ENCODE assay signal across 14 cellular contexts in the genomic region with DNA sequence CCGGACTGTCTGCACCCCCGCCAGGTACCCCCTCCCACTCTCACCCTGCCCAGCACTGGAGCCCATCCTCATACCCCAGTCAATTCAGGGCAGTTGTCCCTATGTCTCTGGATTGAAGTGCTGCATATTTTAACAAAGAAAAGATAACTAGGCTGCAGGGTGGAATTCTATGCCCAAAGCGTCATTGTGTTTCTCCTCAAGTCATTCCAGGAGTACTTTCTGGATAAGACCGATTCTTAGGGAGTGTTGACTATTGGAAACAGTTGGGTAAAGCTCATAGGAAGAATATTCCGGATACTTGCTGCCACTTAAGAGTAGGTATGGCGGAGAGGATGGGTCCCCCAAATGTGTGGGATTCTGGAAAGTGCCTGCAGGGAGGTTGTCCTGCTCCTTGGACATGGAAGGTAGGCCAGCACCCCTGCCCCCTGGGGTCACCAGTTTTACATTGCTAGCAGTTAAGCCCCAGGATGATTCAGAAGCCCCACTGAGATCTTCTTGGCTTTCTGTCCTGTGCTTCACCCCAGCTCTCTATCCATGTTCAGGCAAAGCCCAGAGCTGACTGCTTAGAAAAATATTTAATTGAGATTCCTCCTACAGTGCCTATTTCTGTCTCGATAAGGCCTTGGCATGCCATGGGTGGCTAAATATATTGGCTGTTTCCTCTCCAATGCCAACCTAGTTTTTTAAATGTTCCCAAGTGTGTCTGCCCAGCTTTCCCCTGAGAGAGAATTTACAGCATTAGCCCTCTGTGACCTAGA. TPM values are rescaled to one million over a fixed set of nuclear protein-coding genes. Genes with fewer than 3 reads are reported as not detected.
A peak's percentile ranks its signal among the peaks of the same experiment; 100 is the strongest.
DNase-seq lines count a peak whose midpoint lies in the region; ATAC-seq and TF ChIP-seq lines count a peak whose summit lies in the region.
"Had no signal": no experiment of that assay in that cellular context is flagged by ENCODE, and none has a peak within 500 bp of the region (broad histone marks: within the 10 kb centered on the region; RNA-seq: fewer than 3 reads in every experiment).

No MANE protein-coding gene starts in this region.

- DNase-seq in HFFc6 (peak; percentile 57), brain microvascular endothelial cell (peak; percentile 67), Right ventricle myocardium superior (no peak), NCI-H1105 treated with DMSO at 0.1 percent for 48 hours (lab: John Stamatoyannopoulos, UW) (no peak)
- DNase-seq in CD8-positive, alpha-beta memory T cell: no peak
- DNase-seq: activated B cell treated with CpG ODN at 0.5 μM for 24 hours; activated CD8-positive, alpha-beta memory T cell treated with anti-CD3 and anti-CD28 coated beads, Interleukin-2, amount 10 ng/mL, durations not matched to agents 7 days and 5 days; activated naive CD4-positive, alpha-beta T cell treated with anti-CD3 and anti-CD28 coated beads for 36 hours; colonic mucosa; upper lobe of left lung had no signal

- peak; percentile 85 for ATAC-seq in Right ventricle myocardium superior (ENCODE audit: poor library complexity)
- ATAC-seq in HG02610 (IDR thresholded peaks at IDR 0.05; ENCODE audit: unreplicated experiment): no peak
- ATAC-seq in GM18519 (IDR thresholded peaks at IDR 0.05; ENCODE audit: low FRiP score, unreplicated experiment): no peak
- ATAC-seq: activated CD8-positive, alpha-beta memory T cell treated with anti-CD3 and anti-CD28 coated beads, Interleukin-2, amount 10 ng/mL, durations not matched to agents 7 days and 5 days had no signal

- H3K4me1 Mint-ChIP-seq in HFFc6 (ENCODE audit: low read depth): peaks cover 51% of the 10 kb centered on the region
- no peaks in the 10 kb centered on the region for H3K4me1 Mint-ChIP-seq in CD8-positive, alpha-beta memory T cell
- H3K4me1 Mint-ChIP-seq: activated B cell treated with CpG ODN at 0.5 μM for 24 hours; activated CD8-positive, alpha-beta memory T cell treated with anti-CD3 and anti-CD28 coated beads, Interleukin-2, amount 10 ng/mL, durations not matched to agents 7 days and 5 days had no signal

- TF ChIP-seq CTCF in HFFc6 (IDR thresholded peaks at IDR 0.05) (no peak), brain microvascular endothelial cell (IDR thresholded peaks at IDR 0.05; ENCODE audit: low read depth, low read length, missing control alignments) (no peak)

- H3K9ac ChIP-seq in skeletal muscle satellite cell (ENCODE audit: low read depth, low read length): peak overlapping the region; percentile 50
- H3K9ac ChIP-seq: BLaER1 treated with 17β-estradiol and CSF1 and Interleukin-3, amounts not matched to agents 10 nM and 100 nM had no signal

- peaks cover 6% of the 10 kb centered on the region for H3K27me3 Mint-ChIP-seq in HFFc6 (ENCODE audit: insufficient read depth)
- H3K27me3 Mint-ChIP-seq in CD8-positive, alpha-beta memory T cell: peaks cover 2 to 8% of the 10 kb centered on the region in 2 donors

- CTCF ChIA-PET in CD8-positive, alpha-beta memory T cell (lab: Charles Lee): no interaction called here

- H3K27ac Mint-ChIP-seq in HFFc6: peak overlapping the region; percentile 71
- no peak overlapping the region for H3K27ac Mint-ChIP-seq in CD8-positive, alpha-beta memory T cell
- H3K27ac Mint-ChIP-seq: activated B cell treated with CpG ODN at 0.5 μM for 24 hours; activated CD8-positive, alpha-beta memory T cell treated with anti-CD3 and anti-CD28 coated beads, Interleukin-2, amount 10 ng/mL, durations not matched to agents 7 days and 5 days; activated naive CD4-positive, alpha-beta T cell treated with anti-CD3 and anti-CD28 coated beads for 36 hours had no signal

- H3K4me1 ChIP-seq in skeletal muscle satellite cell (ENCODE audit: control insufficient read depth, insufficient read depth, low read length): peaks cover 47% of the 10 kb centered on the region
- no peaks in the 10 kb centered on the region for H3K4me1 ChIP-seq in CD8-positive, alpha-beta memory T cell (ENCODE audit: insufficient read depth, low read length)
- H3K4me1 ChIP-seq: colonic mucosa had no signal

- H3K9me3 ChIP-seq in skeletal muscle satellite cell (replicated peaks; ENCODE audit: low read length): no peaks in the 10 kb centered on the region
- no peaks in the 10 kb centered on the region for H3K9me3 ChIP-seq in CD8-positive, alpha-beta memory T cell (ENCODE audit: low read length)
- H3K9me3 ChIP-seq: BLaER1 treated with 17β-estradiol and CSF1 and Interleukin-3, amounts not matched to agents 10 nM and 100 nM; colonic mucosa; upper lobe of left lung had no signal

- H3K9me3 Mint-ChIP-seq in HFFc6: no peaks in the 10 kb centered on the region
- H3K9me3 Mint-ChIP-seq in CD8-positive, alpha-beta memory T cell: no peaks in the 10 kb centered on the region
- H3K9me3 Mint-ChIP-seq: activated B cell treated with CpG ODN at 0.5 μM for 24 hours; activated naive CD4-positive, alpha-beta T cell treated with anti-CD3 and anti-CD28 coated beads for 36 hours had no signal

- H3K27me3 ChIP-seq in brain microvascular endothelial cell (replicated peaks) (no peaks in the 10 kb centered on the region), skeletal muscle satellite cell (ENCODE audit: control insufficient read depth, insufficient read depth, low read length) (no peaks in the 10 kb centered on the region)
- peaks cover 3% of the 10 kb centered on the region for H3K27me3 ChIP-seq in CD8-positive, alpha-beta memory T cell (ENCODE audit: insufficient read depth, low read length, poor library complexity, severe bottlenecking)
- H3K27me3 ChIP-seq: colonic mucosa, upper lobe of left lung had no signal

- in situ Hi-C loops in brain microvascular endothelial cell (cut with HindIII; ENCODE audit: low pct_ligation_motif_present, low sequenced_read_pairs): no loop called here

- peak overlapping the region; percentile 45; the same call in 1 of the 2 replicates for H3K4me3 Mint-ChIP-seq in HFFc6
- no peak overlapping the region for H3K4me3 Mint-ChIP-seq in CD8-positive, alpha-beta memory T cell
- H3K4me3 Mint-ChIP-seq: activated B cell treated with CpG ODN at 0.5 μM for 24 hours; activated CD8-positive, alpha-beta memory T cell treated with anti-CD3 and anti-CD28 coated beads, Interleukin-2, amount 10 ng/mL, durations not matched to agents 7 days and 5 days; activated naive CD4-positive, alpha-beta T cell treated with anti-CD3 and anti-CD28 coated beads for 36 hours had no signal

- H3K4me3 ChIP-seq in brain microvascular endothelial cell (ENCODE audit: low read depth, low read length) (no peak overlapping the region), skeletal muscle satellite cell (ENCODE audit: low read length) (no peak overlapping the region)
- H3K4me3 ChIP-seq in CD8-positive, alpha-beta memory T cell (ENCODE audit: low read length): no peak overlapping the region
- H3K4me3 ChIP-seq: BLaER1 treated with 17β-estradiol and CSF1 and Interleukin-3, amounts not matched to agents 10 nM and 100 nM; colonic mucosa; upper lobe of left lung had no signal

- H3K4me2 ChIP-seq in skeletal muscle satellite cell (ENCODE audit: low read length): peak overlapping the region; percentile 31

- peaks cover 8% of the 10 kb centered on the region; the same call in 1 of the 2 replicates for H3K36me3 Mint-ChIP-seq in HFFc6 (ENCODE audit: low read depth)
- H3K36me3 Mint-ChIP-seq in CD8-positive, alpha-beta memory T cell: no peaks in the 10 kb centered on the region
- H3K36me3 Mint-ChIP-seq: activated CD8-positive, alpha-beta memory T cell treated with anti-CD3 and anti-CD28 coated beads, Interleukin-2, amount 10 ng/mL, durations not matched to agents 7 days and 5 days had no signal

- intact Hi-C loops in Right ventricle myocardium superior (cut with DNase I): no loop called here

- POLR2A ChIA-PET in CD8-positive, alpha-beta memory T cell (lab: Charles Lee): no interaction called here

- H3K27ac ChIP-seq in brain microvascular endothelial cell: peak overlapping the region; percentile 63
- H3K27ac ChIP-seq in CD8-positive, alpha-beta memory T cell (ENCODE audit: low read depth, low read length): no peak overlapping the region
- H3K27ac ChIP-seq: BLaER1 treated with 17β-estradiol and CSF1 and Interleukin-3, amounts not matched to agents 10 nM and 100 nM; colonic mucosa; upper lobe of left lung had no signal

- H3K36me3 ChIP-seq in brain microvascular endothelial cell (replicated peaks) (no peaks in the 10 kb centered on the region), skeletal muscle satellite cell (ENCODE audit: insufficient read depth, low read length) (no peaks in the 10 kb centered on the region)
- H3K36me3 ChIP-seq in CD8-positive, alpha-beta memory T cell (ENCODE audit: insufficient read depth, low read length): no peaks in the 10 kb centered on the region
- H3K36me3 ChIP-seq: BLaER1 treated with 17β-estradiol and CSF1 and Interleukin-3, amounts not matched to agents 10 nM and 100 nM; colonic mucosa; upper lobe of left lung had no signal

RNA-seq across cellular contexts. Expression of a gene that starts 48.2 kb away (rescaled TPM):
- total RNA-seq in HFFc6 (2021; fragmentation: NEBNext Ultra II Directional; extraction: Animal tissue kit (Norgen Biotek cat#: 25700)): 1,000 to 10,000 TPM; 1,992 to 3,122 (median 2,808) TPM
- 1,979 TPM for total RNA-seq in Right ventricle myocardium superior
- total RNA-seq in skeletal muscle satellite cell (2012; rRNA removed): 984 and 1,810 TPM in 2 replicates
- 1,000 to 10,000 TPM; 3,637 to 3,698 TPM for total RNA-seq in CD8-positive, alpha-beta memory T cell
- 3,268 TPM for polyA plus RNA-seq in CD8-positive, alpha-beta memory T cell

Comparison
In these comparisons a context has a peak if more than half of its experiments do, and no peak if none do; other contexts are left out.
1. DNase-seq: peak in HFFc6 (single experiment) and brain microvascular endothelial cell (single experiment); none in Right ventricle myocardium superior (single experiment), NCI-H1105 treated with DMSO at 0.1 percent for 48 hours (single experiment) and CD8-positive, alpha-beta memory T cell (0 of 5).